6 cellular contexts compared by ENCODE assay signal in the genomic region with DNA sequence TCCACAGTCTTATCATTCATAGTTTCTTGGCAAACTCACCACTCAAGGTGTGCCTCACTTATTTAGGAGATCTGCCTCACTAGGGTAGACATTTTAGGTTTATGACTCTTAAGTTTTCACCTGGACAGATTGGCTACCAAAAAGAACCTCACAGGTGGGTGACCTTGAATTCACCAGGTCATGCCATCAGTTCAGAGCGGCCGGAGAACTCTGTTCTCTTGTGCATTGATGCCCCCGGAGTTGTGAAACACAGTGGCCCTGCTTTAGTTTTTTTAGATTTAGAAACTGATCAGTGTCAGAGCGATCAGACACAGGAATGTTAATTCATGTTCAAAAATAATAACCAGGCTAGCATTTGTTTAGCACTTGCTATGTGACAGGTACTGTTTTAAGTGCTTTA. TPM values are rescaled to one million over a fixed set of nuclear protein-coding genes. Genes with fewer than 3 reads are reported as not detected.
DNase-seq lines count a peak whose midpoint lies in the region; ATAC-seq and TF ChIP-seq lines count a peak whose summit lies in the region.
"Not testable (repeated sequence)": the region's sequence is repeated elsewhere in the genome, so short reads cannot be mapped to it uniquely, and the experiment has no call there.

No MANE protein-coding gene starts in this region.

- not testable (repeated sequence) for H3K36me3 Mint-ChIP-seq in T-helper 17 cell (ENCODE audit: low read depth)

- not testable (repeated sequence) for H3K27me3 Mint-ChIP-seq in T-helper 17 cell

- H3K4me1 ChIP-seq in cardiac muscle cell (ENCODE audit: low read depth); mesodermal cell (ENCODE audit: control insufficient read depth, insufficient read depth, low read length, poor library complexity, severe bottlenecking): not testable (repeated sequence)
- H3K4me1 ChIP-seq in liver (ENCODE audit: control insufficient read depth in 4 of 4, insufficient read depth in 4 of 4, low read length in 3 of 4) (peaks cover 4 to 18% (median 9%) of the 10 kb centered on the region in 4 donors), psoas muscle (peaks cover 18% of the 10 kb centered on the region)

- H3K27ac ChIP-seq in cardiac muscle cell (peak overlapping the region; percentile 59), liver (ENCODE audit: low read depth in 1 of 2, low read length in 2 of 2) (peak overlapping the region; percentile 25 to 28), mesodermal cell (ENCODE audit: low read depth, low read length, severe bottlenecking) (peak overlapping the region; percentile 5), psoas muscle (peak overlapping the region; percentile 68)

- WGBS in liver: 40% methylated on average over 4 of the region's 4 CpGs
- WGBS in mesodermal cell (ENCODE audit: insufficient coverage in 2 of 2), 2 experiments: 100% methylated on average over 2 of the region's 4 CpGs
- WGBS in psoas muscle, 3 donors: 90 to 98% (median 94%) methylated on average over 4 of the region's 4 CpGs

- peaks cover 22% of the 10 kb centered on the region for H3K4me1 Mint-ChIP-seq in T-helper 17 cell

- not testable (repeated sequence) for DNase-seq in T-helper 17 cell; cardiac muscle cell (ENCODE audit: low read depth in 1 of 2, low spot score in 1 of 2); left lobe of liver (ENCODE audit: low spot score); psoas muscle

- peak overlapping the region; percentile 41 for H3K27ac Mint-ChIP-seq in T-helper 17 cell

- ATAC-seq in T-helper 17 cell, psoas muscle: not testable (repeated sequence)
- ATAC-seq in left lobe of liver: peak; percentile 76

- TF ChIP-seq RAD21 in liver (IDR thresholded peaks at IDR 0.05): peak; percentile 11 to 21

- intact Hi-C loops in psoas muscle (cut with DNase I): not testable (repeated sequence)

- TF ChIP-seq CTCF in cardiac muscle cell (IDR thresholded peaks at IDR 0.05; ENCODE audit: low read depth, low read length); liver (IDR thresholded peaks at IDR 0.05; ENCODE audit: low read depth, low read length, missing input control); psoas muscle (IDR thresholded peaks at IDR 0.05): not testable (repeated sequence)

- H3K9ac ChIP-seq in liver (ENCODE audit: low read depth in 1 of 2, low read length in 2 of 2): not testable (repeated sequence)

- H3K4me3 Mint-ChIP-seq in T-helper 17 cell: not testable (repeated sequence)

- not testable (repeated sequence) for H3K9me3 ChIP-seq in T-helper 17 cell (ENCODE audit: control insufficient read depth, low read length, poor library complexity, severe bottlenecking); cardiac muscle cell (ENCODE audit: low read depth); liver (ENCODE audit: control insufficient read depth in 4 of 4, low read length in 3 of 4); mesodermal cell (ENCODE audit: control insufficient read depth, low read length); psoas muscle

- not testable (repeated sequence) for H3K27me3 ChIP-seq in cardiac muscle cell; liver (ENCODE audit: control insufficient read depth in 4 of 4, insufficient read depth in 4 of 4, low read length in 3 of 4); psoas muscle (ENCODE audit: insufficient read depth in 3 of 3, low read length in 2 of 3)

- not testable (repeated sequence) for H3K36me3 ChIP-seq in cardiac muscle cell; liver (ENCODE audit: control insufficient read depth in 4 of 4, insufficient read depth in 3 of 4, low read depth in 1 of 4, low read length in 3 of 4); mesodermal cell (ENCODE audit: control insufficient read depth, insufficient read depth, low read length); psoas muscle (ENCODE audit: insufficient read depth in 1 of 2, low read depth in 1 of 2)

- not testable (repeated sequence) for H3K4me3 ChIP-seq in cardiac muscle cell; liver (ENCODE audit: low read depth in 1 of 3, low read length in 3 of 3); mesodermal cell (ENCODE audit: extremely low read depth, insufficient read depth, low read length, poor library complexity, severe bottlenecking); psoas muscle

TF ChIP-seq in liver, 16 proteins besides CTCF, POLR2A, EP300 and RAD21:
- TF ChIP-seq SP1 (IDR thresholded peaks at IDR 0.05): peak; percentile 15
- peak; percentile 57 for TF ChIP-seq HNF4A (conservative IDR thresholded peaks at IDR 0.05)
- peak; percentile 71 to 77 for TF ChIP-seq RXRA (IDR thresholded peaks at IDR 0.05)
TF ChIP-seq in liver: peak in this region for 3; not testable (repeated sequence) for 13.

RNA-seq across cellular contexts. Expression of gene ZC3H6, which starts 6.7 kb away (rescaled TPM):
- total RNA-seq in T-helper 17 cell (10 to 100 TPM; 17.7 to 19.6 TPM), cardiac muscle cell (4.5 and 10.7 TPM in 2 replicates), left lobe of liver (3.7 TPM), liver (1 to 10 TPM; 3.7 to 5.8 TPM), psoas muscle (10 to 100 TPM; 11.2 to 14.6 (median 13.1) TPM)
- polyA plus RNA-seq in cardiac muscle cell (2.9 and 4.9 TPM in 2 replicates), liver (under 1 TPM; 0.32 to 0.99 TPM), psoas muscle (1 to 10 TPM in 2 of 3 donors, under 1 TPM in 1; 0.81 to 2.5 (median 1.2) TPM)
- polyA plus RNA-seq in mesodermal cell (2013, experiment 1 of 2): 9.1 TPM
- 11.3 TPM for polyA plus RNA-seq in mesodermal cell (2013, experiment 2 of 2)

RNA-seq across cellular contexts. Expression of gene ZC3H8, which starts 27.2 kb away (rescaled TPM):
- 10 to 100 TPM; 15.3 to 16.8 TPM for total RNA-seq in T-helper 17 cell
- 8.5 and 12.1 TPM in 2 replicates for total RNA-seq in cardiac muscle cell
- 14.1 and 19.4 TPM in 2 replicates for polyA plus RNA-seq in cardiac muscle cell
- 5.3 TPM for total RNA-seq in left lobe of liver
- 1 to 10 TPM; 5.7 to 7.2 TPM for total RNA-seq in liver
- polyA plus RNA-seq in liver: 1 to 10 TPM; 2.4 to 8.9 TPM
- polyA plus RNA-seq in mesodermal cell (2013, experiment 1 of 2): 8.5 TPM
- polyA plus RNA-seq in mesodermal cell (2013, experiment 2 of 2): 11.5 TPM
- total RNA-seq in psoas muscle: 10 to 100 TPM; 11.1 to 22.5 (median 15.5) TPM
- polyA plus RNA-seq in psoas muscle: 10 to 100 TPM in 1 of 3 donors, 1 to 10 TPM in 2; 8.3 to 17.6 (median 9.3) TPM

Comparison
In these comparisons a context has a peak if more than half of its experiments do, and no peak if none do; other contexts are left out.
1. H3K27ac ChIP-seq: peak in every context shown above with its lines; median percentile 68 in psoas muscle; 59 in cardiac muscle cell; 26 in liver; 5 in mesodermal cell.